2 cellular contexts compared by ENCODE assay signal in genomic region chr11:116787436-116787785, GRCh38.
TF ChIP-seq lines count a peak whose summit lies in the region.

No MANE protein-coding gene starts in this region.

TF ChIP-seq in HCT116, 20 proteins besides CTCF, POLR2A, EP300 and RAD21:
- no peak for TF ChIP-seq POLR2AphosphoS5 (IDR thresholded peaks at IDR 0.05; ENCODE audit: low read depth, low read length)
- no peak for TF ChIP-seq ZBTB33 (IDR thresholded peaks at IDR 0.05; ENCODE audit: extremely low read depth, insufficient replicate concordance, low read length)
- TF ChIP-seq SIN3A (IDR thresholded peaks at IDR 0.05; ENCODE audit: low read depth): no peak
- no peak for TF ChIP-seq EGR1 (IDR thresholded peaks at IDR 0.05; ENCODE audit: low read depth)
- no peak for TF ChIP-seq SP1 (IDR thresholded peaks at IDR 0.05; ENCODE audit: low read depth)
- no peak for TF ChIP-seq ZNF274 (IDR thresholded peaks at IDR 0.05; ENCODE audit: low read depth, low read length)
- no peak for TF ChIP-seq CBX3 (IDR thresholded peaks at IDR 0.05; ENCODE audit: low read depth)
- TF ChIP-seq YY1 (IDR thresholded peaks at IDR 0.05; ENCODE audit: extremely low read depth, insufficient replicate concordance, low read depth, low read length): no peak
- TF ChIP-seq EZH2phosphoT487 (IDR thresholded peaks at IDR 0.05; ENCODE audit: borderline replicate concordance): no peak
- TF ChIP-seq JUND (IDR thresholded peaks at IDR 0.05): no peak
- TF ChIP-seq ZFX (IDR thresholded peaks at IDR 0.05): no peak
- TF ChIP-seq SRF (IDR thresholded peaks at IDR 0.05; ENCODE audit: low read depth): no peak
- TF ChIP-seq ATF3 (IDR thresholded peaks at IDR 0.05): no peak
- TF ChIP-seq ELF1 (IDR thresholded peaks at IDR 0.05; ENCODE audit: borderline replicate concordance, low read depth): no peak

TF ChIP-seq in HepG2, 621 proteins besides CTCF, POLR2A, EP300 and RAD21:
- TF ChIP-seq ZFP36L1 (CRISPR knock-in tag; IDR thresholded peaks at IDR 0.05): no peak
- TF ChIP-seq HIVEP1 (CRISPR knock-in tag; IDR thresholded peaks at IDR 0.05): peak; percentile 5; the same call in 1 of the 2 replicates
- no peak for TF ChIP-seq ZNF354B (CRISPR knock-in tag; IDR thresholded peaks at IDR 0.05)
- TF ChIP-seq ZNF563 (CRISPR knock-in tag; IDR thresholded peaks at IDR 0.05): no peak
- TF ChIP-seq ISX (CRISPR knock-in tag; conservative IDR thresholded peaks at IDR 0.05): no peak
- TF ChIP-seq HES4 (CRISPR knock-in tag; IDR thresholded peaks at IDR 0.05; ENCODE audit: borderline replicate concordance): no peak
- TF ChIP-seq IKZF1 (IDR thresholded peaks at IDR 0.05): no peak
- no peak for TF ChIP-seq DPF2 (CRISPR knock-in tag; IDR thresholded peaks at IDR 0.05; ENCODE audit: borderline replicate concordance, low read depth)
- TF ChIP-seq ZNF782 (CRISPR knock-in tag; IDR thresholded peaks at IDR 0.05; ENCODE audit: borderline replicate concordance): no peak
- no peak for TF ChIP-seq KDM5A (IDR thresholded peaks at IDR 0.05; ENCODE audit: borderline replicate concordance, low read length)
- no peak for TF ChIP-seq ZSCAN20 (CRISPR knock-in tag; IDR thresholded peaks at IDR 0.05; ENCODE audit: borderline replicate concordance)
- TF ChIP-seq KMT2A (CRISPR knock-in tag; IDR thresholded peaks at IDR 0.05): no peak
- TF ChIP-seq HBP1 (CRISPR knock-in tag; IDR thresholded peaks at IDR 0.05; ENCODE audit: low read depth): no peak
- TF ChIP-seq ZNF253 (CRISPR knock-in tag; IDR thresholded peaks at IDR 0.05; ENCODE audit: borderline replicate concordance): 0 out of 2 replicates have a peak, but pooled peaks have one; percentile 34
- TF ChIP-seq RFXAP (CRISPR knock-in tag; IDR thresholded peaks at IDR 0.05; ENCODE audit: borderline replicate concordance): peak; percentile 18; the same call in 1 of the 2 replicates
- TF ChIP-seq ZNF180 (CRISPR knock-in tag; IDR thresholded peaks at IDR 0.05; ENCODE audit: borderline replicate concordance, low read depth): no peak
- TF ChIP-seq KDM3A (CRISPR knock-in tag; IDR thresholded peaks at IDR 0.05; ENCODE audit: low read depth): peak; percentile 15; the same call in 1 of the 2 replicates
- TF ChIP-seq MBNL3 (CRISPR knock-in tag; conservative IDR thresholded peaks at IDR 0.05): no peak
- no peak for TF ChIP-seq ZNF850 (CRISPR knock-in tag; conservative IDR thresholded peaks at IDR 0.05)
- TF ChIP-seq SMC3 (IDR thresholded peaks at IDR 0.05; ENCODE audit: low read length): no peak
- no peak for TF ChIP-seq LCORL (IDR thresholded peaks at IDR 0.05)
- TF ChIP-seq LCORL (CRISPR knock-in tag; IDR thresholded peaks at IDR 0.05): no peak
- no peak for TF ChIP-seq FOXC1 (CRISPR knock-in tag; IDR thresholded peaks at IDR 0.05; ENCODE audit: borderline replicate concordance)
- no peak for TF ChIP-seq ZNF597 (CRISPR knock-in tag; IDR thresholded peaks at IDR 0.05)
TF ChIP-seq in HepG2: peak in this region for 4.
